ENCODE assay signal across 9 cellular contexts in the genomic region with DNA sequence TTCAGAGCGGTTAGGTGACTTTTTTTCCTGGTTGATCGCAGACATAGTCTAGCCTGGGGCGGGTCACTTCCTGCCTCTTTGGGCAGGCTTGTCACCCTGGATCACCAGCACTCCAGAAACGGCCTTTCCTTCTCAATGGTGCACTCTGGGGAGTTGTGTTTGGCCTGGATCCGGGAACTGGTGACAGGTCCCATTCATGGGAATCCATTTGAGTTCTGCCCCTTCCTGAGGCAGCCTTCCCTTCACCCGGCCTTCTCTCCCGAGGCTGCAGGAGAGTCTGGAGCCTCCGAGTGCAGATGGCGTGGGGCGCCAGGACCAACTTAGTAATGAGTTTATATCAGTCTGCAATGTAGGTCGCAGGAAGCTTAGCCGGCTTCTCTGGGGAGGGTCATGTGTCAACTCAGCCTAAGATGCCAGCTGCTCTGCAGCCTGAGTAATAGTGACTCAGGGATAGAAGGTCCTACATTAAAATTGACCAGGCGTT. TPM values are rescaled to one million over a fixed set of nuclear protein-coding genes. Genes with fewer than 3 reads are reported as not detected.
A peak's percentile ranks its signal among the peaks of the same experiment; 100 is the strongest.
DNase-seq lines count a peak whose midpoint lies in the region; ATAC-seq and TF ChIP-seq lines count a peak whose summit lies in the region.
"Had no signal": no experiment of that assay in that cellular context is flagged by ENCODE, and none has a peak within 500 bp of the region (broad histone marks: within the 10 kb centered on the region; RNA-seq: fewer than 3 reads in every experiment).

No MANE protein-coding gene starts in this region.

- no peak overlapping the region for H2AFZ ChIP-seq in smooth muscle cell (ENCODE audit: low read depth)

- no peaks in the 10 kb centered on the region for H3K27me3 ChIP-seq in smooth muscle cell (ENCODE audit: low read depth)
- H3K27me3 ChIP-seq in ovary, result no peaks in the 10 kb centered on the region
- H3K27me3 ChIP-seq: pancreas had no signal

- intact Hi-C loops in ovary (cut with DNase I), result no loop called here

- DNase-seq in GOT3 (lab: John Stamatoyannopoulos, UW), result peak; percentile 27
- no peak for DNase-seq in T-helper 2 cell treated with Interferon-gamma antibody and Interleukin-4, amounts not matched to agents 5 μg/mL and 100 μg/mL, for 36 hours (ENCODE audit: low spot score)
- DNase-seq in fibroblast of villous mesenchyme (ENCODE audit: low read depth), result peak; percentile 85
- peak; percentile 23 for DNase-seq in smooth muscle cell (lab: John Stamatoyannopoulos, UW; ENCODE audit: unreplicated experiment)
- no peak for DNase-seq in NCI-H1436 treated with DMSO at 0.1 percent for 48 hours (lab: John Stamatoyannopoulos, UW)
- no peak for DNase-seq in ovary

- peaks cover 96% of the 10 kb centered on the region for H4K20me1 ChIP-seq in smooth muscle cell (ENCODE audit: low read depth)

- peaks cover 14% of the 10 kb centered on the region for H3K79me2 ChIP-seq in smooth muscle cell (ENCODE audit: low read depth)

- H3K9ac ChIP-seq in smooth muscle cell (ENCODE audit: low read depth), result no peak overlapping the region

- peaks cover 13% of the 10 kb centered on the region for H3K4me1 ChIP-seq in smooth muscle cell (ENCODE audit: low read depth)
- peaks cover 10% of the 10 kb centered on the region for H3K4me1 ChIP-seq in ovary (ENCODE audit: insufficient read depth)

- TF ChIP-seq CTCF in fibroblast of villous mesenchyme (IDR thresholded peaks at IDR 0.05; ENCODE audit: insufficient read depth, low read depth, low read length) (no peak), smooth muscle cell (IDR thresholded peaks at IDR 0.05; ENCODE audit: borderline replicate concordance, insufficient read depth, poor library complexity, severe bottlenecking) (no peak), ovary (IDR thresholded peaks at IDR 0.05) (no peak)

- TF ChIP-seq POLR2A in ovary (IDR thresholded peaks at IDR 0.05), result no peak

- peak overlapping the region; percentile 62 for H3K4me2 ChIP-seq in smooth muscle cell

- H3F3A ChIP-seq in smooth muscle cell (ENCODE audit: low read depth), result peaks cover 12% of the 10 kb centered on the region

- H3K9me3 ChIP-seq in smooth muscle cell (replicated peaks; ENCODE audit: low read depth), result no peaks in the 10 kb centered on the region
- H3K9me3 ChIP-seq in ovary, result no peaks in the 10 kb centered on the region
- H3K9me3 ChIP-seq: pancreas had no signal

- peak overlapping the region; percentile 45 for H3K27ac Mint-ChIP-seq in T-helper 2 cell treated with Interferon-gamma antibody and Interleukin-4, amounts not matched to agents 5 μg/mL and 100 μg/mL, for 36 hours

- H3K4me1 Mint-ChIP-seq in T-helper 2 cell treated with Interferon-gamma antibody and Interleukin-4, amounts not matched to agents 5 μg/mL and 100 μg/mL, for 36 hours (ENCODE audit: low read depth), result peaks cover 53% of the 10 kb centered on the region

- WGBS in smooth muscle cell (ENCODE audit: low lambda C conversion rate), result 43% methylated on average over 13 of the region's 13 CpGs
- 83 to 88% (median 86%) methylated on average over 13 of the region's 13 CpGs for WGBS in ovary, 3 donors

- H3K27ac ChIP-seq in smooth muscle cell (ENCODE audit: low read depth) (peak overlapping the region; percentile 83), ovary (no peak overlapping the region)

- no peak overlapping the region for H3K4me3 ChIP-seq in fibroblast of villous mesenchyme (ENCODE audit: low read depth, low read length)
- H3K4me3 ChIP-seq in smooth muscle cell, result no peak overlapping the region
- H3K4me3 ChIP-seq in ovary, result no peak overlapping the region
- H3K4me3 ChIP-seq: pancreas had no signal

- H3K36me3 ChIP-seq in smooth muscle cell (ENCODE audit: low read depth) (no peaks in the 10 kb centered on the region), ovary (no peaks in the 10 kb centered on the region)
- H3K36me3 ChIP-seq: pancreas had no signal

- TF ChIP-seq EP300 in ovary (IDR thresholded peaks at IDR 0.05), result no peak

- H3K36me3 Mint-ChIP-seq in T-helper 2 cell treated with Interferon-gamma antibody and Interleukin-4, amounts not matched to agents 5 μg/mL and 100 μg/mL, for 36 hours (ENCODE audit: low read depth), result peaks cover 43% of the 10 kb centered on the region

- H3K4me3 Mint-ChIP-seq in T-helper 2 cell treated with Interferon-gamma antibody and Interleukin-4, amounts not matched to agents 5 μg/mL and 100 μg/mL, for 36 hours, result no peak overlapping the region

- ATAC-seq in activated CD4-positive, CD25-positive, alpha-beta regulatory T cell treated with anti-CD3 and anti-CD28 coated beads, Interleukin-2, amount 50 U/mL, for 24 hours, result no peak
- ATAC-seq in GM18511 (IDR thresholded peaks at IDR 0.05; ENCODE audit: unreplicated experiment), result no peak

- H3K27me3 Mint-ChIP-seq in T-helper 2 cell treated with Interferon-gamma antibody and Interleukin-4, amounts not matched to agents 5 μg/mL and 100 μg/mL, for 36 hours (ENCODE audit: low read depth), result no peaks in the 10 kb centered on the region

- H3K9me3 Mint-ChIP-seq in T-helper 2 cell treated with Interferon-gamma antibody and Interleukin-4, amounts not matched to agents 5 μg/mL and 100 μg/mL, for 36 hours, result no peaks in the 10 kb centered on the region

RNA-seq across cellular contexts. Expression of gene TACR2, which starts 54.2 kb away (rescaled TPM):
- total RNA-seq in fibroblast of villous mesenchyme (under 0.01 TPM in 1 of 2 replicates, not detected in the other), smooth muscle cell (not detected in 2 replicates), ovary (1 to 10 TPM; 1.0 to 6.2 (median 2.2) TPM)
- polyA plus RNA-seq in smooth muscle cell (0.13 and 0.43 TPM in 2 replicates), ovary (1 to 10 TPM; 1.4 to 2.5 TPM)

Comparison
In these comparisons a context has a peak if more than half of its experiments do, and no peak if none do; other contexts are left out.
1. DNase-seq: peak in GOT3 (single experiment), fibroblast of villous mesenchyme (single experiment) and smooth muscle cell (single experiment); none in T-helper 2 cell treated with Interferon-gamma antibody and Interleukin-4, amounts not matched to agents 5 μg/mL and 100 μg/mL, for 36 hours (single experiment), NCI-H1436 treated with DMSO at 0.1 percent for 48 hours (single experiment) and ovary (0 of 5).